17 cellular contexts compared by ENCODE assay signal in genomic region chr9:117121331-117121730, GRCh38.
"Had no signal": no experiment of that assay in that cellular context is flagged by ENCODE, and none has a peak within 500 bp of the region (broad histone marks: within the 10 kb centered on the region; RNA-seq: fewer than 3 reads in every experiment).

No MANE protein-coding gene starts in this region.

- H3K27me3 ChIP-seq: adrenal gland, breast epithelium, gastroesophageal sphincter, heart right ventricle, right lobe of liver, tibial nerve had no signal

- H3K27ac ChIP-seq: adrenal gland, breast epithelium, gastroesophageal sphincter, heart right ventricle, left ventricle myocardium inferior, right lobe of liver, tibial nerve had no signal

- H3K9me3 ChIP-seq: adrenal gland, breast epithelium, gastroesophageal sphincter, heart right ventricle, left ventricle myocardium inferior, mucosa of descending colon, right lobe of liver, tibial nerve had no signal

- H3K4me3 ChIP-seq: adrenal gland, breast epithelium, gastroesophageal sphincter, heart right ventricle, left ventricle myocardium inferior, mucosa of descending colon, right lobe of liver, tibial nerve had no signal

- H3K36me3 ChIP-seq: adrenal gland, breast epithelium, gastroesophageal sphincter, heart right ventricle, left ventricle myocardium inferior, right lobe of liver, tibial nerve had no signal

- DNase-seq: activated CD4-positive, alpha-beta memory T cell treated with anti-CD3 and anti-CD28 coated beads for 36 hours; activated CD4-positive, alpha-beta T cell treated with anti-CD3 and anti-CD28 coated beads for 36 hours; activated gamma-delta T cell treated with Interleukin-2 at 50 U/mL for 16 hours; activated T-cell treated with anti-CD3 and anti-CD28 coated beads for 4 hours; cerebellar nuclear complex; effector CD4-positive, alpha-beta T cell; heart right ventricle; kidney glomerular epithelial cell; left ventricle myocardium inferior; mucosa of descending colon; naive B cell; right lobe of liver; stimulated activated naive B cell treated with anti-CD40 and anti-IgM and Interleukin-4, amounts not matched to agents 10 μg/mL and 1 μg/mL and 100 μg/mL, for 72 hours had no signal

- H3K4me1 ChIP-seq: adrenal gland, breast epithelium, gastroesophageal sphincter, heart right ventricle, left ventricle myocardium inferior, right lobe of liver, tibial nerve had no signal
